In genomic region chr16:4318171-4318910, GRCh38 we compare ENCODE assay signal across 12 cellular contexts. TPM values are rescaled to one million over a fixed set of nuclear protein-coding genes. Genes with fewer than 3 reads are reported as not detected.
DNase-seq lines count a peak whose midpoint lies in the region; ATAC-seq and TF ChIP-seq lines count a peak whose summit lies in the region.
"Had no signal": no experiment of that assay in that cellular context is flagged by ENCODE, and none has a peak within 500 bp of the region (broad histone marks: within the 10 kb centered on the region; RNA-seq: fewer than 3 reads in every experiment).

No MANE protein-coding gene starts in this region.

- intact Hi-C loops in ascending aorta (cut with DNase I): loop anchor here (5.0 kb wide), 1 partner anchor 46 kb away; the partner anchor contains the start of gene TFAP4

- DNase-seq in GM03348 (ENCODE audit: low spot score): peak; percentile 41
- DNase-seq in ascending aorta (ENCODE audit: low spot score in 2 of 2): no peak
- peak; percentile 21 for DNase-seq in iPS-NIHi11 (ENCODE audit: low spot score)
- DNase-seq in T-helper 2 cell: no peak
- DNase-seq in NCI-H1417 treated with DMSO at 0.1 percent for 48 hours (lab: John Stamatoyannopoulos, UW): no peak
- DNase-seq: activated CD4-positive, CD25-positive, alpha-beta regulatory T cell treated with anti-CD3 and anti-CD28 coated beads, Interleukin-2, amount 50 U/mL, for 72 hours; activated naive CD8-positive, alpha-beta T cell treated with anti-CD3 and anti-CD28 coated beads, Interleukin-2, amount 10 ng/mL, durations not matched to agents 7 days and 5 days; KG1; NK-92 treated with Interleukin-12 subunit alpha and Interleukin-12 subunit beta, amount 100 ng/mL, for 24 hours had no signal

- H3K27ac ChIP-seq in ascending aorta (peak overlapping the region; percentile 93 to 94), skeletal muscle tissue (ENCODE audit: low read depth, low read length) (peak overlapping the region; percentile 77)

- H3K9ac ChIP-seq in skeletal muscle tissue (ENCODE audit: low read depth in 1 of 3, low read length in 3 of 3): peak overlapping the region in 2 of 3 donors; percentile 23 to 40

- H3K4me3 ChIP-seq in ascending aorta (peak overlapping the region; percentile 75 to 90), skeletal muscle tissue (ENCODE audit: low read length in 3 of 3) (peak overlapping the region in 1 of 3 donors; percentile 38)

- H3K9me3 ChIP-seq in ascending aorta (no peaks in the 10 kb centered on the region), skeletal muscle tissue (ENCODE audit: control insufficient read depth in 3 of 3, low read length in 3 of 3) (no peaks in the 10 kb centered on the region)

- ATAC-seq in HG03280 (IDR thresholded peaks at IDR 0.05; ENCODE audit: unreplicated experiment) (no peak), GM21360 (IDR thresholded peaks at IDR 0.05; ENCODE audit: unreplicated experiment) (no peak)

- H3K27me3 ChIP-seq in ascending aorta: no peaks in the 10 kb centered on the region
- H3K27me3 ChIP-seq in skeletal muscle tissue (ENCODE audit: control insufficient read depth in 3 of 3, insufficient read depth in 3 of 3, low read length in 3 of 3): peaks cover 24 to 48% (median 28%) of the 10 kb centered on the region in 3 donors

- H3K36me3 ChIP-seq in ascending aorta (no peaks in the 10 kb centered on the region), skeletal muscle tissue (ENCODE audit: control insufficient read depth in 3 of 3, insufficient read depth in 3 of 3, low read length in 3 of 3) (no peaks in the 10 kb centered on the region)

- H3K4me1 ChIP-seq in ascending aorta: peaks cover 38 to 62% of the 10 kb centered on the region in 2 donors
- H3K4me1 ChIP-seq in skeletal muscle tissue (ENCODE audit: control insufficient read depth in 3 of 3, insufficient read depth in 3 of 3, low read length in 3 of 3): peaks cover 43 to 62% (median 47%) of the 10 kb centered on the region in 3 donors

- no peak for TF ChIP-seq CTCF in ascending aorta (IDR thresholded peaks at IDR 0.05)

RNA-seq across cellular contexts. Expression of gene GLIS2, which starts 2.5 kb away (rescaled TPM):
- 16.8 TPM for total RNA-seq in ascending aorta
- total RNA-seq in skeletal muscle tissue: 4.2 TPM

RNA-seq across cellular contexts. Expression of gene PAM16, which starts 32.8 kb away (rescaled TPM):
- total RNA-seq in ascending aorta (26.6 TPM), skeletal muscle tissue (32.9 TPM)

RNA-seq across cellular contexts. Expression of gene TFAP4, which starts 45.5 kb away (rescaled TPM):
- 5.3 TPM for total RNA-seq in ascending aorta
- total RNA-seq in skeletal muscle tissue: 5.2 TPM

RNA-seq across cellular contexts. Expression of gene VASN, which starts 53.3 kb away (rescaled TPM):
- total RNA-seq in ascending aorta (218 TPM), skeletal muscle tissue (13.0 TPM)

Comparison
In these comparisons a context has a peak if more than half of its experiments do, and no peak if none do; other contexts are left out.
1. DNase-seq: peak in GM03348 (single experiment) and iPS-NIHi11 (single experiment); none in ascending aorta (0 of 2), T-helper 2 cell (0 of 5) and NCI-H1417 treated with DMSO at 0.1 percent for 48 hours (single experiment).